17 cellular contexts compared by ENCODE assay signal in the genomic region with DNA sequence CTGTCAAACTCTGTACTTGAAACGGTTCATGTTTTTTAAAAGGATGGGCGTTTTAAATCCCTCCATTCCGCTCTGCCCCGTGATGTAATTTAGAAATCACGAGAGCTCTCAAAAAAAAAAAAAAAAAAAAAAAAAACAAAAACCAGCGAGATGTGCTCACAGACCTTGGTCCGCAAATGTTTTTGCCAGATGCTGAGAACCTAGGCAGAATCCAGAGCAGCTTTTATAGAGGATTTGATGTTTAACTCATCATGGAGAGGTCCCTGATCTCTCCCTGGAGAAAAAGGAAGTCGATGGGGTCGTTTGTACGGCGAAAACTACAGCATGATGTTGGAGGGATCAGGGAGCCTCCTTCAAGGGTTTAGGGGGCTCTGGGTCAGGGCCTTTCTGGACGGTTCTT.
DNase-seq lines count a peak whose midpoint lies in the region; ATAC-seq and TF ChIP-seq lines count a peak whose summit lies in the region.
"Had no signal": no experiment of that assay in that cellular context is flagged by ENCODE, and none has a peak within 500 bp of the region (broad histone marks: within the 10 kb centered on the region; RNA-seq: fewer than 3 reads in every experiment).

No MANE protein-coding gene starts in this region.

- no peaks in the 10 kb centered on the region for H3K9me3 Mint-ChIP-seq in stimulated activated naive CD8-positive, alpha-beta T cell treated with anti-CD3 and anti-CD28 coated beads, Interleukin-15, amount 100 ng/mL, for 72 hours
- H3K9me3 Mint-ChIP-seq: CD4-positive, alpha-beta T cell; HFFc6 had no signal

- no peaks in the 10 kb centered on the region for H3K4me1 ChIP-seq in GM23248 (ENCODE audit: insufficient read depth)
- no peaks in the 10 kb centered on the region for H3K4me1 ChIP-seq in neuronal stem cell (ENCODE audit: control insufficient read depth in 2 of 2, insufficient read depth in 1 of 2, low read depth in 1 of 2, low read length in 2 of 2)

- ATAC-seq in HG03571 (IDR thresholded peaks at IDR 0.05; ENCODE audit: unreplicated experiment), result no peak
- ATAC-seq in GM21737 (IDR thresholded peaks at IDR 0.05; ENCODE audit: unreplicated experiment), result no peak
- ATAC-seq in stimulated activated naive CD8-positive, alpha-beta T cell treated with anti-CD3 and anti-CD28 coated beads, Interleukin-15, amount 100 ng/mL, for 72 hours, result no peak
- ATAC-seq: HepG2 had no signal

- peaks cover 1% of the 10 kb centered on the region for H3K79me1 ChIP-seq in neuronal stem cell (ENCODE audit: low read depth, low read length)

- no peak overlapping the region for H3K4me3 Mint-ChIP-seq in stimulated activated naive CD8-positive, alpha-beta T cell treated with anti-CD3 and anti-CD28 coated beads, Interleukin-15, amount 100 ng/mL, for 72 hours
- H3K4me3 Mint-ChIP-seq: CD4-positive, alpha-beta T cell; HFFc6 had no signal

- H3K18ac ChIP-seq in neuronal stem cell (ENCODE audit: low read length), result no peak overlapping the region

- H3K79me2 ChIP-seq in GM23248 (ENCODE audit: insufficient read depth), result no peaks in the 10 kb centered on the region

- DNase-seq in GM23248 (peak; percentile 3), RPMI7951 (ENCODE audit: low read depth) (peak; percentile 55), fibroblast of mammary gland (ENCODE audit: low read depth) (peak; percentile 15), neuronal stem cell (ENCODE audit: low spot score) (no peak), NCI-H2227 treated with DMSO at 0.1 percent for 48 hours (lab: John Stamatoyannopoulos, UW) (no peak)
- DNase-seq in stimulated activated naive CD8-positive, alpha-beta T cell treated with anti-CD3 and anti-CD28 coated beads, Interleukin-15, amount 100 ng/mL, for 72 hours, result no peak
- DNase-seq: ACHN; C1 segment of cervical spinal cord; Calu3; CD4-positive, alpha-beta T cell; DMS 273 treated with DMSO at 0.1 percent for 48 hours; GOT3; HCEC 1CT; HFFc6 had no signal

- H2AK5ac ChIP-seq in neuronal stem cell (ENCODE audit: low read depth, low read length), result no peak overlapping the region

- no peaks in the 10 kb centered on the region for H3K9me2 ChIP-seq in GM23248 (ENCODE audit: insufficient read depth)

- no peak for TF ChIP-seq CTCF in fibroblast of mammary gland (conservative IDR thresholded peaks at IDR 0.05; ENCODE audit: control insufficient read depth, insufficient read depth, low read depth, low read length)

- no peak overlapping the region for H3K14ac ChIP-seq in neuronal stem cell (ENCODE audit: low read length)

- peaks cover 25% of the 10 kb centered on the region for H3K4me1 Mint-ChIP-seq in stimulated activated naive CD8-positive, alpha-beta T cell treated with anti-CD3 and anti-CD28 coated beads, Interleukin-15, amount 100 ng/mL, for 72 hours

- no peaks in the 10 kb centered on the region for H4K20me1 ChIP-seq in GM23248 (ENCODE audit: insufficient read depth)

- no peak overlapping the region for H3K4ac ChIP-seq in neuronal stem cell (ENCODE audit: low read length)

- H3F3A ChIP-seq in GM23248 (ENCODE audit: insufficient read depth), result no peaks in the 10 kb centered on the region

- H2BK120ac ChIP-seq in neuronal stem cell (ENCODE audit: low read depth, low read length), result no peak overlapping the region

- no peak overlapping the region for H3K27ac ChIP-seq in GM23248
- no peak overlapping the region for H3K27ac ChIP-seq in neuronal stem cell (replicated peaks; ENCODE audit: low read length)

- peak overlapping the region in 1 of 2 donors; percentile 39 for H3K27ac Mint-ChIP-seq in stimulated activated naive CD8-positive, alpha-beta T cell treated with anti-CD3 and anti-CD28 coated beads, Interleukin-15, amount 100 ng/mL, for 72 hours
- H3K27ac Mint-ChIP-seq: CD4-positive, alpha-beta T cell; HFFc6 had no signal

- H3K4me2 ChIP-seq in GM23248 (ENCODE audit: unreplicated experiment) (no peak overlapping the region), neuronal stem cell (ENCODE audit: insufficient read depth, low read length, poor library complexity, severe bottlenecking) (no peak overlapping the region)

- peaks cover 9% of the 10 kb centered on the region for H3K27me3 Mint-ChIP-seq in stimulated activated naive CD8-positive, alpha-beta T cell treated with anti-CD3 and anti-CD28 coated beads, Interleukin-15, amount 100 ng/mL, for 72 hours
- H3K27me3 Mint-ChIP-seq: CD4-positive, alpha-beta T cell had no signal

- H3K9ac ChIP-seq in GM23248 (no peak overlapping the region), neuronal stem cell (ENCODE audit: low read depth, low read length, poor library complexity) (no peak overlapping the region)

- no peak overlapping the region for H2BK12ac ChIP-seq in neuronal stem cell (ENCODE audit: low read length)

- no peaks in the 10 kb centered on the region for H3K9me3 ChIP-seq in GM23248 (ENCODE audit: low read depth)
- peaks cover 8 to 9% of the 10 kb centered on the region in 2 donors for H3K9me3 ChIP-seq in neuronal stem cell (replicated peaks in 1 of 2; ENCODE audit: control insufficient read depth in 2 of 2, insufficient read depth in 1 of 2, low read depth in 1 of 2, low read length in 2 of 2)

- H3K4me3 ChIP-seq in GM23248 (no peak overlapping the region), fibroblast of mammary gland (ENCODE audit: control insufficient read depth, low read depth, low read length) (no peak overlapping the region), neuronal stem cell (ENCODE audit: low read length in 2 of 2) (no peak overlapping the region)

- H3K27me3 ChIP-seq in GM23248 (replicated peaks; ENCODE audit: insufficient read depth) (peaks cover 7% of the 10 kb centered on the region; the same call in 1 of the 2 replicates), neuronal stem cell (ENCODE audit: control insufficient read depth in 3 of 3, insufficient read depth in 3 of 3, low read depth in 1 of 3, low read length in 3 of 3) (no peaks in the 10 kb centered on the region)

- H2AFZ ChIP-seq in GM23248 (0 out of 2 replicates have a peak overlapping the region, but pooled peaks have one; percentile 10), neuronal stem cell (ENCODE audit: low read length) (peak overlapping the region; percentile 89)

- no peak overlapping the region for H2BK15ac ChIP-seq in neuronal stem cell (ENCODE audit: low read length)

- H3K36me3 ChIP-seq in GM23248 (ENCODE audit: low read depth) (no peaks in the 10 kb centered on the region), neuronal stem cell (replicated peaks in 1 of 2; ENCODE audit: control insufficient read depth in 2 of 2, insufficient read depth in 2 of 2, low read length in 2 of 2) (no peaks in the 10 kb centered on the region)

- in situ Hi-C loops in GM23248 (cut with MboI), result loop anchor here (10.0 to 25.0 kb wide), 2 partner anchors 284 to 446 kb away; no protein-coding TSS in a partner anchor

- 5 to 7% methylated on average over 12 of the region's 12 CpGs for WGBS in GM23248 (ENCODE audit: low coverage in 1 of 2, low lambda C conversion rate in 2 of 2, missing lambda C conversion rate in 2 of 2), 2 experiments
- no CpG with 5 or more reads among the region's 12 CpGs for WGBS in neuronal stem cell (ENCODE audit: extremely low coverage in 2 of 2, insufficient read length in 2 of 2, insufficient replicate concordance in 1 of 2), 2 donors

- no peak overlapping the region for H3K23ac ChIP-seq in neuronal stem cell (ENCODE audit: low read depth, low read length, poor library complexity)

- H4K91ac ChIP-seq in neuronal stem cell (ENCODE audit: low read depth, low read length, poor library complexity), result no peak overlapping the region

- H2BK5ac ChIP-seq in neuronal stem cell (ENCODE audit: low read length), result no peak overlapping the region

- no peak overlapping the region for H4K8ac ChIP-seq in neuronal stem cell (ENCODE audit: low read depth, low read length)

Comparison
In these comparisons a context has a peak if more than half of its experiments do, and no peak if none do; other contexts are left out.
1. DNase-seq: peak in GM23248 (single experiment), RPMI7951 (single experiment) and fibroblast of mammary gland (single experiment); none in neuronal stem cell (single experiment), stimulated activated naive CD8-positive, alpha-beta T cell treated with anti-CD3 and anti-CD28 coated beads, Interleukin-15, amount 100 ng/mL, for 72 hours (0 of 2) and NCI-H2227 treated with DMSO at 0.1 percent for 48 hours (single experiment).